Comparison of ENCODE assay signal across 18 cellular contexts in the genomic region with DNA sequence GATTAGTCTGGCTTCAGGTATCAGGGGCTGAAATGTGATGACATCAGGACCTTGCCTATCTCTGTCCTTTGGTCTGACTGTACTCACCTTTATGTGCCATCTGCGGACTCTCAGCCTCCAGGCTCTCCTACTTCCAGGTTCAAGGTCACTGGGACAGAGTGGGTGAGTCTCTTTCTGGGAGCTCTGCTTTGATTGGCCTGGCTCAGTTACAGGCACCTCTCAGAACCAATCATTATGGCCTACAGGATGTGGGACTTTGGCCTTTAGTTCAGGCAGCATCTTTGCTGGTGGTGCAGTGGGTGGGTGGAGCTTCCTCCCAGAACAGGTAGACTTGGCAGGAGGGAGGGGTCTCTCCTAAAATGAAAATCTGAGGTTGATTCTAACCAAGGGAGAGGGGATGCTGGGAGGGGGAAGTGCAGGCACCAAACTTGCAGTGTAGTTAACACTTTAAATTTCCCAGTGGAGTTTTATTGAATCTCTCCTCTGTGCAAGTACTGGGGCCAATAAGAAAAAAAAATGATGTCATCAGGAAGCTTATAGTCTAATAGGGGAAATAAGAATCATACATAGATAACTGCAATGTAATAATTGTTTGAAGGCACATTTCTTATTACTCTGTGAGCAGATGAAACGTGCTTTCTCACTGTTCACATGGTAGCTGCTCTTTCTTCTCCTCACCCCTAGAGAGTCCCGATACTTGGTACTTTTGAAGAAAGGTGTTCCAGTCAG. TPM values are rescaled to one million over a fixed set of nuclear protein-coding genes. Genes with fewer than 3 reads are reported as not detected.
DNase-seq lines count a peak whose midpoint lies in the region; ATAC-seq, FAIRE-seq and TF ChIP-seq lines count a peak whose summit lies in the region.
"Had no signal": no experiment of that assay in that cellular context is flagged by ENCODE, and none has a peak within 500 bp of the region (broad histone marks: within the 10 kb centered on the region; RNA-seq: fewer than 3 reads in every experiment).

No MANE protein-coding gene starts in this region.

- no peaks in the 10 kb centered on the region for H3K79me2 ChIP-seq in Karpas-422 (ENCODE audit: low read length)
- H3K79me2 ChIP-seq in H1 (ENCODE audit: control insufficient read depth in 1 of 2, insufficient read depth in 2 of 2, low read length in 2 of 2), result no peaks in the 10 kb centered on the region

- no peaks in the 10 kb centered on the region for H3K36me3 ChIP-seq in Karpas-422 (ENCODE audit: insufficient read depth, low read length)
- no peaks in the 10 kb centered on the region for H3K36me3 ChIP-seq in H1 (ENCODE audit: control insufficient read depth in 2 of 4, insufficient read depth in 4 of 4, low read length in 3 of 4)
- H3K36me3 ChIP-seq: left lung, SJCRH30, uterus had no signal

- no peak overlapping the region for H4K91ac ChIP-seq in H1 (replicated peaks; ENCODE audit: insufficient read length, low read length)

- TF ChIP-seq CTCF in GM12864 (IDR thresholded peaks at IDR 0.05; ENCODE audit: low read depth, low read length, missing control alignments) (no peak), H1 (IDR thresholded peaks at IDR 0.05; ENCODE audit: control extremely low read depth in 1 of 3, insufficient read depth in 1 of 3, low read depth in 1 of 3, low read length in 3 of 3) (no peak)

- H4K20me1 ChIP-seq in Karpas-422 (ENCODE audit: insufficient read depth, low read depth, low read length), result no peaks in the 10 kb centered on the region
- H4K20me1 ChIP-seq in H1 (replicated peaks in 1 of 2; ENCODE audit: control insufficient read depth in 1 of 2, insufficient read depth in 2 of 2, low read length in 2 of 2), result no peaks in the 10 kb centered on the region

- H3K9me2 ChIP-seq in Karpas-422 (replicated peaks; ENCODE audit: insufficient read depth, low read length), result no peaks in the 10 kb centered on the region

- H3K4me1 ChIP-seq in Karpas-422 (ENCODE audit: low read length) (peaks cover 3% of the 10 kb centered on the region; the same call in 1 of the 2 replicates), H1 (replicated peaks in 1 of 4; ENCODE audit: control insufficient read depth in 3 of 4, insufficient read depth in 4 of 4, low read length in 3 of 4) (peaks cover 0 to 1% (median 0%) of the 10 kb centered on the region in 4 experiments; a peak in 1 of 7 replicates)
- H3K4me1 ChIP-seq: left lung, SJCRH30, uterus had no signal

- no peak overlapping the region for H2BK5ac ChIP-seq in H1 (ENCODE audit: low read depth, low read length)

- H3K56ac ChIP-seq in H1 (replicated peaks; ENCODE audit: insufficient read length, low read depth, low read length), result no peak overlapping the region

- H4K5ac ChIP-seq in H1 (ENCODE audit: insufficient read length, low read depth, low read length), result no peak overlapping the region

- POLR2A ChIA-PET in H1 (lab: Charles Lee; ENCODE audit: partially characterized antibody), result no interaction called here

- no peaks in the 10 kb centered on the region for H3K9me3 ChIP-seq in Karpas-422 (ENCODE audit: low read length)
- H3K9me3 ChIP-seq in H1 (ENCODE audit: insufficient read depth in 2 of 2, low read depth in 1 of 2, low read length in 1 of 2), result no peaks in the 10 kb centered on the region
- H3K9me3 ChIP-seq: left lung, SJCRH30, uterus had no signal

- ATAC-seq in GM21619 (IDR thresholded peaks at IDR 0.05; ENCODE audit: unreplicated experiment) (no peak), GM18502 (IDR thresholded peaks at IDR 0.05; ENCODE audit: poor library complexity, unreplicated experiment) (no peak), HG02938 (IDR thresholded peaks at IDR 0.05; ENCODE audit: unreplicated experiment) (no peak)
- ATAC-seq: left lung had no signal

- TF ChIP-seq POLR2A in H1 (IDR thresholded peaks at IDR 0.05; ENCODE audit: control extremely low read depth in 1 of 2, low read depth in 2 of 2, low read length in 2 of 2), result no peak

- TF ChIP-seq RAD21 in H1 (IDR thresholded peaks at IDR 0.05 in 1 of 2, conservative IDR thresholded peaks at IDR 0.05 in 1 of 2; ENCODE audit: low read depth in 2 of 2, low read length in 2 of 2), result no peak

- 86% methylated on average over 3 of the region's 3 CpGs; no CpG with 5 or more reads in 1 of the 2 experiments for WGBS in H1 (ENCODE audit: extremely low coverage in 1 of 2, insufficient coverage in 1 of 2, insufficient read length in 1 of 2, insufficient replicate concordance in 2 of 2, low coverage in 1 of 2, low lambda C conversion rate in 2 of 2, missing lambda C conversion rate in 1 of 2), 2 experiments

- CTCF ChIA-PET in H1 (lab: Charles Lee; ENCODE audit: partially characterized antibody), result interaction anchor here (0.7 to 1.0 kb wide), 3 partner anchors 17 to 229 kb away, joined by 3 read pairs; no protein-coding TSS in a partner anchor

- H2BK120ac ChIP-seq in H1 (replicated peaks; ENCODE audit: low read depth, low read length), result no peak overlapping the region

- H3K4ac ChIP-seq in H1 (replicated peaks; ENCODE audit: insufficient read length, low read depth, low read length), result no peak overlapping the region

- H2BK12ac ChIP-seq in H1 (ENCODE audit: low read depth, low read length), result no peak overlapping the region

- H2BK20ac ChIP-seq in H1 (ENCODE audit: low read length), result no peak overlapping the region

- H3K23me2 ChIP-seq in H1 (ENCODE audit: low read depth, low read length), result no peaks in the 10 kb centered on the region

- FAIRE-seq in H1 (lab: Jason Lieb, UNC), result peak; percentile 60
- FAIRE-seq: colon had no signal

- H3K23ac ChIP-seq in H1 (ENCODE audit: insufficient read length), result no peak overlapping the region

- no peak for TF ChIP-seq EP300 in H1 (IDR thresholded peaks at IDR 0.05; ENCODE audit: borderline replicate concordance in 1 of 2, low read depth in 2 of 2, low read length in 2 of 2)

- peak; percentile 24 for DNase-seq in AG08396 (ENCODE audit: low spot score)
- peak; percentile 40 for DNase-seq in GM12864 (ENCODE audit: low read depth)
- DNase-seq in Karpas-422, result peak; percentile 79
- DNase-seq in H1 (ENCODE audit: low read depth in 1 of 2, low spot score in 2 of 2), result peak; percentile 27 to 81
- no peak for DNase-seq in SK-N-DZ (ENCODE audit: low spot score)
- DNase-seq: Calu3; left lung; NCI-H2107; posterior cingulate gyrus; SJCRH30; stimulated activated naive CD4-positive, alpha-beta T cell treated with Interleukin-2 at 50 U/mL for 16 hours; uterus had no signal

- H3K4me3 ChIP-seq in GM12864 (ENCODE audit: low read depth, low read length) (no peak overlapping the region), Karpas-422 (ENCODE audit: low read length) (no peak overlapping the region), H1 (ENCODE audit: extremely low read depth in 1 of 4, insufficient read depth in 2 of 4, low read depth in 3 of 4, low read length in 4 of 4) (no peak overlapping the region)
- H3K4me3 ChIP-seq: left lung, SJCRH30, uterus had no signal

- no peak overlapping the region for H3K18ac ChIP-seq in H1 (ENCODE audit: extremely low read depth, low read length)

- H3K27ac ChIP-seq in Karpas-422 (ENCODE audit: low read length) (no peak overlapping the region), H1 (ENCODE audit: low read depth, low read length) (no peak overlapping the region)
- H3K27ac ChIP-seq: left lung, SJCRH30, uterus had no signal

- H3K79me1 ChIP-seq in H1 (ENCODE audit: low read depth, low read length), result no peaks in the 10 kb centered on the region

- no peak overlapping the region; the same call in 1 of the 2 replicates for H2BK15ac ChIP-seq in H1 (ENCODE audit: low read length)

- no peak overlapping the region for H3K14ac ChIP-seq in H1 (ENCODE audit: insufficient read length)

- H2AFZ ChIP-seq in Karpas-422 (ENCODE audit: low read length) (no peak overlapping the region), H1 (ENCODE audit: low read length) (no peak overlapping the region)

- no peak overlapping the region for H3K4me2 ChIP-seq in Karpas-422 (ENCODE audit: low read depth, low read length, poor library complexity, severe bottlenecking)
- H3K4me2 ChIP-seq in H1 (ENCODE audit: insufficient read depth in 1 of 2, low read depth in 2 of 2, low read length in 2 of 2), result no peak overlapping the region

- no peak overlapping the region for H3K9ac ChIP-seq in Karpas-422 (ENCODE audit: low read length)
- H3K9ac ChIP-seq in H1 (replicated peaks in 1 of 4; ENCODE audit: extremely low read depth in 1 of 4, low read depth in 3 of 4, low read length in 3 of 4), result no peak overlapping the region

- H3K27me3 ChIP-seq in Karpas-422 (ENCODE audit: low read length) (no peaks in the 10 kb centered on the region), H1 (replicated peaks in 1 of 4; ENCODE audit: control insufficient read depth in 3 of 4, extremely low read depth in 1 of 4, insufficient read depth in 3 of 4, low read length in 3 of 4) (no peaks in the 10 kb centered on the region)
- H3K27me3 ChIP-seq: left lung, SJCRH30, uterus had no signal

- no peak overlapping the region for H2AK5ac ChIP-seq in H1 (ENCODE audit: low read depth, low read length)

- H4K8ac ChIP-seq in H1 (ENCODE audit: extremely low read depth, insufficient read depth, low read length), result no peak overlapping the region

TF ChIP-seq in H1, 55 proteins besides CTCF, POLR2A, EP300 and RAD21:
- TF ChIP-seq SP1 (IDR thresholded peaks at IDR 0.05; ENCODE audit: low read depth, low read length) (peak; percentile 98), KDM4A (IDR thresholded peaks at IDR 0.05; ENCODE audit: low read depth, low read length, severe bottlenecking) (no peak), HDAC2 (IDR thresholded peaks at IDR 0.05; ENCODE audit: borderline replicate concordance in 1 of 2, low read depth in 2 of 2, low read length in 2 of 2) (no peak), SP2 (IDR thresholded peaks at IDR 0.05; ENCODE audit: low read length) (peak; percentile 61), POLR2AphosphoS5 (IDR thresholded peaks at IDR 0.05; ENCODE audit: low read depth, low read length) (no peak), SIN3A (conservative IDR thresholded peaks at IDR 0.05 in 1 of 2, IDR thresholded peaks at IDR 0.05 in 1 of 2; ENCODE audit: low read depth in 1 of 2, low read length in 2 of 2) (no peak), CBX5 (IDR thresholded peaks at IDR 0.05; ENCODE audit: low read depth, low read length) (no peak), CHD2 (IDR thresholded peaks at IDR 0.05; ENCODE audit: low read length) (peak; percentile 85)

RNA-seq across cellular contexts. Expression of a gene that starts 53.4 kb away (rescaled TPM):
- total RNA-seq in Karpas-422 (2014; rRNA removed; shearing (Covaris generic); ENCODE audit: low replicate concordance), result not detected in 2 replicates
- total RNA-seq in H1 (2021; fragmentation: NEBNext Ultra II Directional; extraction: Animal tissue kit (Norgen Biotek cat#: 25700)), result 6.2 and 6.3 TPM in 2 replicates
- 3.7 and 4.5 TPM in 2 replicates for polyA plus RNA-seq in H1 (2011; rRNA removed)
- 2.8 TPM for polyA plus RNA-seq in H1 (2011; cell fraction: cytosol; rRNA removed)
- polyA plus RNA-seq in H1 (2011; cell fraction: nucleus; rRNA removed), result 4.0 TPM
- 5.1 to 5.5 TPM (median 5.3 TPM) in 4 replicates for polyA plus RNA-seq in H1 (2012, experiment 1 of 2)
- 2.7 TPM for polyA plus RNA-seq in H1 (2012, experiment 2 of 2)
- polyA plus RNA-seq in H1 (2013, experiment 1 of 2), result 3.0 TPM
- 3.2 TPM for polyA plus RNA-seq in H1 (2013, experiment 2 of 2)
- polyA minus RNA-seq in H1 (2011; rRNA and poly(A)+ RNA removed), result 4.7 and 6.2 TPM in 2 replicates
- 1.8 TPM for polyA minus RNA-seq in H1 (2011; cell fraction: cytosol; rRNA and poly(A)+ RNA removed)
- 3.4 TPM for polyA minus RNA-seq in H1 (2011; cell fraction: nucleus; rRNA and poly(A)+ RNA removed)
- not detected in 2 replicates for polyA plus RNA-seq in SK-N-DZ (2014; cell fraction: cytosol; rRNA removed)
- polyA plus RNA-seq in SK-N-DZ (2014; cell fraction: nucleus; rRNA removed), result not detected in 2 replicates
- total RNA-seq: activated T-helper 2 cell treated with anti-CD3 and anti-CD28 coated beads, Interferon-gamma antibody, Interleukin-2, Interleukin-4, amounts not matched to agents 10 μg/mL and 5 μg/mL and 100 μg/mL, durations not matched to agents 14 hours and 24 hours and 36 hours; Calu3; epithelial cell of proximal tubule had no signal
